In the genomic region with DNA sequence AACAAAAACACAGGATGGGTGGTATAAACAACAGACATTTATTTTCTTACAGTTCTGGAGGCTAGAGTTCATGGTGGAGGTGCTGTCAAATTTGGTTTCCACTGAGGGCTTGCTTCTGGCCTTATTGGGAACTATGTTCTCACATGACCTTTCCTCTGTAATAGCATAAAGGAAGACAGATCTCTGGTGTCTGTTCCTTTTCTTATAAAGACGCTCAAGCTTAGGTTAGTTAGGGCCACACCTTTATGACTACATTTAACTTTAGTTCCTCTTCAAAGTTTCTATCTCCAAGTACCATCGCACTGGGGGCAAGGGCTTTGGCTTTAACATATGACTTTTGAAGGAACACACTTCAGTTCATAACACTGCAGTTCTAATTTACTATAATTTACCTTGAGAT, we compare ENCODE assay signal across 17 cellular contexts.
DNase-seq lines count a peak whose midpoint lies in the region; ATAC-seq and TF ChIP-seq lines count a peak whose summit lies in the region.
"Had no signal": no experiment of that assay in that cellular context is flagged by ENCODE, and none has a peak within 500 bp of the region (broad histone marks: within the 10 kb centered on the region; RNA-seq: fewer than 3 reads in every experiment).

No MANE protein-coding gene starts in this region.

- TF ChIP-seq CTCF in type B pancreatic cell (conservative IDR thresholded peaks at IDR 0.05) = no peak

- H3K4me1 Mint-ChIP-seq in stimulated activated naive B cell treated with anti-CD40 and anti-IgM and Interleukin-4, amounts not matched to agents 10 μg/mL and 1 μg/mL and 100 μg/mL, for 72 hours = peaks cover 3 to 7% of the 10 kb centered on the region in 2 donors
- H3K4me1 Mint-ChIP-seq in type B pancreatic cell (ENCODE audit: unreplicated experiment) = no peaks in the 10 kb centered on the region

- no peak overlapping the region for H3K4me3 Mint-ChIP-seq in stimulated activated naive B cell treated with anti-CD40 and anti-IgM and Interleukin-4, amounts not matched to agents 10 μg/mL and 1 μg/mL and 100 μg/mL, for 72 hours
- no peak overlapping the region for H3K4me3 Mint-ChIP-seq in type B pancreatic cell
- H3K4me3 Mint-ChIP-seq: B cell; CD4-positive, alpha-beta T cell; CD8-positive, alpha-beta T cell had no signal

- intact Hi-C loops in left cardiac atrium (cut with DNase I) = no loop called here

- H3K27me3 Mint-ChIP-seq in stimulated activated naive B cell treated with anti-CD40 and anti-IgM and Interleukin-4, amounts not matched to agents 10 μg/mL and 1 μg/mL and 100 μg/mL, for 72 hours = no peaks in the 10 kb centered on the region
- H3K27me3 Mint-ChIP-seq in type B pancreatic cell = no peaks in the 10 kb centered on the region
- H3K27me3 Mint-ChIP-seq: B cell; CD4-positive, alpha-beta T cell had no signal

- no peak overlapping the region for H3K27ac Mint-ChIP-seq in stimulated activated naive B cell treated with anti-CD40 and anti-IgM and Interleukin-4, amounts not matched to agents 10 μg/mL and 1 μg/mL and 100 μg/mL, for 72 hours
- H3K27ac Mint-ChIP-seq in type B pancreatic cell = no peak overlapping the region
- H3K27ac Mint-ChIP-seq: B cell; CD4-positive, alpha-beta T cell; CD8-positive, alpha-beta T cell had no signal

- H3K36me3 Mint-ChIP-seq in stimulated activated naive B cell treated with anti-CD40 and anti-IgM and Interleukin-4, amounts not matched to agents 10 μg/mL and 1 μg/mL and 100 μg/mL, for 72 hours = no peaks in the 10 kb centered on the region
- no peaks in the 10 kb centered on the region for H3K36me3 Mint-ChIP-seq in type B pancreatic cell
- H3K36me3 Mint-ChIP-seq: CD8-positive, alpha-beta T cell had no signal

- DNase-seq in NOMO-1 (lab: John Stamatoyannopoulos, UW; ENCODE audit: unreplicated experiment in 2 of 2) = peak; percentile 26 to 35
- peak; percentile 6 for DNase-seq in NOMO-1 treated with dmso at 0.1 percent for 144 hours (lab: John Stamatoyannopoulos, UW; ENCODE audit: unreplicated experiment)
- peak; percentile 4 for DNase-seq in smooth muscle cell of the brain vasculature (ENCODE audit: low read depth, low spot score)
- no peak for DNase-seq in stimulated activated naive B cell treated with anti-CD40 and anti-IgM and Interleukin-4, amounts not matched to agents 10 μg/mL and 1 μg/mL and 100 μg/mL, for 72 hours
- no peak for DNase-seq in type B pancreatic cell (ENCODE audit: extremely low spot score, unreplicated experiment)
- no peak for DNase-seq in left cardiac atrium
- no peak for DNase-seq in NCI-H446 treated with DMSO at 0.1 percent for 48 hours (lab: John Stamatoyannopoulos, UW)
- DNase-seq: AML-193; Caco-2; Calu3; CD4-positive, alpha-beta T cell; CD8-positive, alpha-beta T cell; DMS79 treated with DMSO at 0.1 percent for 48 hours; GDM1 had no signal

- H3K9me3 Mint-ChIP-seq in stimulated activated naive B cell treated with anti-CD40 and anti-IgM and Interleukin-4, amounts not matched to agents 10 μg/mL and 1 μg/mL and 100 μg/mL, for 72 hours = peaks cover 0 to 3% of the 10 kb centered on the region in 2 donors
- no peaks in the 10 kb centered on the region for H3K9me3 Mint-ChIP-seq in type B pancreatic cell
- H3K9me3 Mint-ChIP-seq: CD4-positive, alpha-beta T cell; CD8-positive, alpha-beta T cell had no signal

- ATAC-seq in stimulated activated naive B cell treated with anti-CD40 and anti-IgM and Interleukin-4, amounts not matched to agents 10 μg/mL and 1 μg/mL and 100 μg/mL, for 72 hours (replicated peaks) = peak; percentile 29 to 36
- ATAC-seq in left cardiac atrium = no peak
- ATAC-seq: A549; CD8-positive, alpha-beta T cell; GM12878 had no signal

Comparison
In these comparisons a context has a peak if more than half of its experiments do, and no peak if none do; other contexts are left out.
1. DNase-seq: peak in NOMO-1 (2 of 2), NOMO-1 treated with dmso at 0.1 percent for 144 hours (single experiment) and smooth muscle cell of the brain vasculature (single experiment); none in stimulated activated naive B cell treated with anti-CD40 and anti-IgM and Interleukin-4, amounts not matched to agents 10 μg/mL and 1 μg/mL and 100 μg/mL, for 72 hours (single experiment), type B pancreatic cell (single experiment), left cardiac atrium (single experiment) and NCI-H446 treated with DMSO at 0.1 percent for 48 hours (single experiment).
2. ATAC-seq: peak in stimulated activated naive B cell treated with anti-CD40 and anti-IgM and Interleukin-4, amounts not matched to agents 10 μg/mL and 1 μg/mL and 100 μg/mL, for 72 hours (2 of 2); none in left cardiac atrium (0 of 2).